In the genomic region with DNA sequence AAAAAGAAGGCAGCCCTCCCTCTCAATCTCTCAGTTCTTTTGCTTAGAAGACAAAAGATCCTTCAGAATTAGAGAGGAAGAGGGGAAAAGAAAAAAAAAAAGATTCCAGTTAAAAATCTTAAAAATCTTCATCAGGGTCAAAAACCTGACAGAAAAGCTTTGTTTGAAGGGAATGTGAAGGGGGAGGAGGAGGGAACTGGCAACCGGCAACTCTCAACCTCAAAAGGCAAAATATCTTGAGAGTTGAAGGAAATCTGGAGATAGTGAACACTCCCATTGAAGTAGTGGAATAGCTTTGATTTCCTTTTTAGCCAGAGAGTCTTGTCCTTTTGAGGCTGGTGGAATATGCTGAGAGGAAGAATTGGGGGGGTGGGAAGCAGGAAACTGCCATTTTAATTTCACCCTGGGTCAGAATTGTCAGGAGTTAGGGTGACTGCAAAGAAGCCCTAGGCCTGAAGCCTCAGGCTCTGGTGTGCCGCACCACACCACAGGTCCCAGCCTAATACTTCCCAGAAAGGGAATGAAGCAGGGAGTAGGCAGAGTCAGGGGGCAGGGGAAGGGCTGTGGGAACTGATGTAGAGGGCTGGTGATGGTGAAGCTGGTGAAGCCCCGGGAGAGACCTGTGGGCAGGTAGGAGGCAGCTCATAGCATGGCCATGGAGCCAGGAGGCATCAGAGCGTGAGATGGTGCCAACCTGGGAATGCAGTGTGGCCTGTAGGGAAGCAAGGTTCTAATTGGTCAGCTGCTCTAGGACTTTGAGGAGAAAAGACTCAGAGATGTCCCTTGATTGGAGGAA, we compare ENCODE assay signal across 12 cellular contexts. TPM values are rescaled to one million over a fixed set of nuclear protein-coding genes. Genes with fewer than 3 reads are reported as not detected.
DNase-seq lines count a peak whose midpoint lies in the region; ATAC-seq and TF ChIP-seq lines count a peak whose summit lies in the region.
"Had no signal": no experiment of that assay in that cellular context is flagged by ENCODE, and none has a peak within 500 bp of the region (broad histone marks: within the 10 kb centered on the region; RNA-seq: fewer than 3 reads in every experiment).

No MANE protein-coding gene starts in this region.

- TF ChIP-seq CTCF in heart right ventricle (IDR thresholded peaks at IDR 0.05): no peak
- no peak for TF ChIP-seq CTCF in vagina (IDR thresholded peaks at IDR 0.05)

- H2BK12ac ChIP-seq in neuronal stem cell (ENCODE audit: low read length): peak overlapping the region; percentile 24

- peak overlapping the region; percentile 81 for H4K91ac ChIP-seq in neuronal stem cell (ENCODE audit: low read depth, low read length, poor library complexity)

- no peak overlapping the region for H3K4me3 ChIP-seq in heart right ventricle
- no peak overlapping the region for H3K4me3 ChIP-seq in esophagus (ENCODE audit: low read depth in 1 of 2, low read length in 2 of 2)
- H3K4me3 ChIP-seq in neuronal stem cell (ENCODE audit: low read length in 2 of 2): no peak overlapping the region
- H3K4me3 ChIP-seq in vagina: no peak overlapping the region

- whole genome bisulfite sequencing in heart right ventricle, 2 donors: 74 to 80% methylated on average over 4 of the region's 4 CpGs
- WGBS in esophagus, 2 donors: 72 to 83% methylated on average over 4 of the region's 4 CpGs
- no CpG with 5 or more reads among the region's 4 CpGs for WGBS in neuronal stem cell (ENCODE audit: extremely low coverage in 2 of 2, insufficient read length in 2 of 2, insufficient replicate concordance in 1 of 2), 2 donors

- peaks cover 3% of the 10 kb centered on the region for H3K79me1 ChIP-seq in neuronal stem cell (ENCODE audit: low read depth, low read length)

- no peak overlapping the region for H3K14ac ChIP-seq in neuronal stem cell (ENCODE audit: low read length)

- H3K23ac ChIP-seq in neuronal stem cell (ENCODE audit: low read depth, low read length, poor library complexity): no peak overlapping the region

- no peak overlapping the region for H2AFZ ChIP-seq in neuronal stem cell (ENCODE audit: low read length)

- no peak overlapping the region for H4K8ac ChIP-seq in neuronal stem cell (ENCODE audit: low read depth, low read length)

- H3K9me3 ChIP-seq in heart right ventricle (no peaks in the 10 kb centered on the region), esophagus (ENCODE audit: control insufficient read depth in 2 of 2, insufficient read depth in 1 of 2, low read depth in 1 of 2, low read length in 1 of 2) (no peaks in the 10 kb centered on the region), neuronal stem cell (replicated peaks in 1 of 2; ENCODE audit: control insufficient read depth in 2 of 2, insufficient read depth in 1 of 2, low read depth in 1 of 2, low read length in 2 of 2) (no peaks in the 10 kb centered on the region), vagina (no peaks in the 10 kb centered on the region)

- ATAC-seq in heart right ventricle (no peak), left ventricle myocardium superior (no peak), GM21529 (IDR thresholded peaks at IDR 0.05; ENCODE audit: unreplicated experiment) (no peak)
- ATAC-seq: natural killer cell had no signal

- no peak for DNase-seq in heart right ventricle
- DNase-seq in left ventricle myocardium superior: no peak
- no peak for DNase-seq in neuronal stem cell (ENCODE audit: low spot score)
- no peak for DNase-seq in vagina (ENCODE audit: extremely low spot score in 2 of 2)
- no peak for DNase-seq in SK-N-DZ (ENCODE audit: low spot score)
- no peak for DNase-seq in NCI-H1436 (lab: John Stamatoyannopoulos, UW)
- DNase-seq: activated CD4-positive, alpha-beta memory T cell treated with anti-CD3 and anti-CD28 coated beads for 36 hours; natural killer cell; NCI-H2171; SHP77 treated with DMSO at 0.1 percent for 48 hours had no signal

- H2BK120ac ChIP-seq in neuronal stem cell (ENCODE audit: low read depth, low read length): no peak overlapping the region

- no peak overlapping the region for H3K4ac ChIP-seq in neuronal stem cell (ENCODE audit: low read length)

- no peak overlapping the region for H3K4me2 ChIP-seq in neuronal stem cell (ENCODE audit: insufficient read depth, low read length, poor library complexity, severe bottlenecking)

- H3K36me3 ChIP-seq in heart right ventricle (no peaks in the 10 kb centered on the region), esophagus (ENCODE audit: control insufficient read depth in 2 of 2, insufficient read depth in 2 of 2, low read length in 1 of 2) (no peaks in the 10 kb centered on the region), neuronal stem cell (replicated peaks in 1 of 2; ENCODE audit: control insufficient read depth in 2 of 2, insufficient read depth in 2 of 2, low read length in 2 of 2) (peaks cover 0 to 3% of the 10 kb centered on the region in 2 donors), vagina (no peaks in the 10 kb centered on the region)

- peak overlapping the region; percentile 47 for H2AK5ac ChIP-seq in neuronal stem cell (ENCODE audit: low read depth, low read length)

- H3K18ac ChIP-seq in neuronal stem cell (ENCODE audit: low read length): peak overlapping the region; percentile 84

- peaks cover 28 to 93% (median 78%) of the 10 kb centered on the region in 9 donors for H3K4me1 ChIP-seq in heart right ventricle
- H3K4me1 ChIP-seq in esophagus (ENCODE audit: control insufficient read depth in 2 of 2, insufficient read depth in 2 of 2, low read length in 1 of 2): peaks cover 2 to 11% of the 10 kb centered on the region in 2 donors
- H3K4me1 ChIP-seq in neuronal stem cell (ENCODE audit: control insufficient read depth in 2 of 2, insufficient read depth in 1 of 2, low read depth in 1 of 2, low read length in 2 of 2): peaks cover 55 to 71% of the 10 kb centered on the region in 2 donors
- peaks cover 97% of the 10 kb centered on the region for H3K4me1 ChIP-seq in vagina

- intact Hi-C loops in heart right ventricle (cut with DNase I): no loop called here
- intact Hi-C loops in left ventricle myocardium superior (cut with micrococcal nuclease): no loop called here
- intact Hi-C loops in vagina (cut with DNase I): no loop called here

- no peak for TF ChIP-seq POLR2A in vagina (IDR thresholded peaks at IDR 0.05)

- H3K27me3 ChIP-seq in heart right ventricle (no peaks in the 10 kb centered on the region), esophagus (ENCODE audit: control insufficient read depth in 1 of 2, insufficient read depth in 2 of 2, low read length in 2 of 2) (no peaks in the 10 kb centered on the region), neuronal stem cell (ENCODE audit: control insufficient read depth in 3 of 3, insufficient read depth in 3 of 3, low read depth in 1 of 3, low read length in 3 of 3) (no peaks in the 10 kb centered on the region), vagina (no peaks in the 10 kb centered on the region)

- H3K9ac ChIP-seq in neuronal stem cell (ENCODE audit: low read depth, low read length, poor library complexity): peak overlapping the region; percentile 17

- peak overlapping the region; percentile 26 for H2BK15ac ChIP-seq in neuronal stem cell (ENCODE audit: low read length)

- H2BK5ac ChIP-seq in neuronal stem cell (ENCODE audit: low read length): peak overlapping the region; percentile 42

- H3K27ac ChIP-seq in heart right ventricle: peak overlapping the region; percentile 73 to 94 (median 83)
- H3K27ac ChIP-seq in esophagus (ENCODE audit: low read depth in 2 of 2, low read length in 1 of 2): peak overlapping the region; percentile 57 to 60
- peak overlapping the region; percentile 92 for H3K27ac ChIP-seq in neuronal stem cell (replicated peaks; ENCODE audit: low read length)
- H3K27ac ChIP-seq in vagina: peak overlapping the region; percentile 88

RNA-seq across cellular contexts. Expression of a gene that starts 24.6 kb away (rescaled TPM):
- total RNA-seq in heart right ventricle: 10 to 100 TPM in 3 of 10 donors, 1 to 10 TPM in 7; 4.7 to 14.7 (median 7.5) TPM
- 1 to 10 TPM; 4.1 to 4.5 TPM for polyA plus RNA-seq in heart right ventricle
- total RNA-seq in left ventricle myocardium superior: 10.0 TPM
- 1 to 10 TPM; 2.9 to 3.7 TPM for polyA plus RNA-seq in esophagus
- polyA plus RNA-seq in neuronal stem cell (2013, experiment 1 of 2): 45.3 TPM
- 45.3 TPM for polyA plus RNA-seq in neuronal stem cell (2013, experiment 2 of 2)
- total RNA-seq in vagina: 34.9 TPM
- polyA plus RNA-seq in SK-N-DZ (2014; cell fraction: cytosol; rRNA removed): 0.54 and 0.59 TPM in 2 replicates
- polyA plus RNA-seq in SK-N-DZ (2014; cell fraction: nucleus; rRNA removed): 0.43 and 0.45 TPM in 2 replicates
- total RNA-seq: activated CD4-positive, alpha-beta memory T cell treated with anti-CD3 and anti-CD28 coated beads for 36 hours; natural killer cell had no signal
